Comparison of ENCODE assay signal across 19 cellular contexts in the genomic region with DNA sequence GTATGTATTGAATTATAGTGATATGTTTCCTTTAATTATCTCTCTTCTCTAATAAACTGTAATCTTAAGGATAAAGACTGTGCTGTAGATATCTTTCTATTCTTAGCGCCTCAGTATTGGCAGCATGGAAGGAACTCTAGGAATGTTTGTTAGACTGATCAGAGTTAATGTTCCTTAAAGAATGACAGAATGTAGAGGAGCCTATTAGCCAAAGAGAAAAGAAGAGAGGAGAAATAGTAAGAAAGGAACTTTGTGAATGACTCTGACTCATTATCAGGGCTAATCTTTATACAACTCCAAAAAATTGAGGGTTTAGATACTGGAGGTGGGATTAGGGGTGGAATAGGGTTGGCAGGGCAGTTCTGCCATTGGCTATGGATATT.
"Had no signal": no experiment of that assay in that cellular context is flagged by ENCODE, and none has a peak within 500 bp of the region (broad histone marks: within the 10 kb centered on the region; RNA-seq: fewer than 3 reads in every experiment).

No MANE protein-coding gene starts in this region.

- H3K27me3 ChIP-seq: cardiac muscle cell, thyroid gland had no signal

- H3K9me3 ChIP-seq: thyroid gland had no signal

- DNase-seq: activated CD4-positive, alpha-beta T cell treated with anti-CD3 and anti-CD28 coated beads, Interleukin-2, amount 50 U/mL, for 1 hour; activated CD4-positive, CD25-positive, alpha-beta regulatory T cell treated with anti-CD3 and anti-CD28 coated beads, Interleukin-2, amount 50 U/mL, for 72 hours; activated CD8-positive, alpha-beta memory T cell treated with anti-CD3 and anti-CD28 coated beads, Interleukin-2, amount 50 U/mL, for 4 hours; activated effector memory CD4-positive, alpha-beta T cell treated with Interleukin-2 at 50 U/mL for 16 hours; activated naive CD4-positive, alpha-beta T cell treated with anti-CD3 and anti-CD28 coated beads, Interleukin-2, amount 50 U/mL, for 16 hours; activated T-cell treated with anti-CD3 and anti-CD28 coated beads, Interleukin-2, amount 50 U/mL, for 48 hours; dermis blood vessel endothelial cell; effector memory CD4-positive, alpha-beta T cell; hypothalamus; kidney; natural killer cell; nucleus accumbens; posterior cingulate gyrus; retina; stimulated activated CD4-positive, alpha-beta T cell treated with anti-CD3 and anti-CD28 coated beads, Interleukin-12 subunit alpha, Interleukin-12 subunit beta, amount 100 ng/mL, for 4 hours; stimulated activated CD4-positive, alpha-beta T cell treated with anti-CD3 and anti-CD28 coated beads, Interleukin-1b, Interleukin-23, amount 100 ng/mL, for 48 hours; stimulated activated naive CD4-positive, alpha-beta T cell treated with Interleukin-2 at 50 U/mL for 16 hours; thyroid gland had no signal

- H3K4me3 ChIP-seq: cardiac muscle cell, thyroid gland had no signal

- H3K36me3 ChIP-seq: cardiac muscle cell, thyroid gland had no signal

- ATAC-seq: natural killer cell had no signal

- H3K27ac ChIP-seq: cardiac muscle cell, thyroid gland had no signal
